Comparison of ENCODE assay signal across 19 cellular contexts in the genomic region with DNA sequence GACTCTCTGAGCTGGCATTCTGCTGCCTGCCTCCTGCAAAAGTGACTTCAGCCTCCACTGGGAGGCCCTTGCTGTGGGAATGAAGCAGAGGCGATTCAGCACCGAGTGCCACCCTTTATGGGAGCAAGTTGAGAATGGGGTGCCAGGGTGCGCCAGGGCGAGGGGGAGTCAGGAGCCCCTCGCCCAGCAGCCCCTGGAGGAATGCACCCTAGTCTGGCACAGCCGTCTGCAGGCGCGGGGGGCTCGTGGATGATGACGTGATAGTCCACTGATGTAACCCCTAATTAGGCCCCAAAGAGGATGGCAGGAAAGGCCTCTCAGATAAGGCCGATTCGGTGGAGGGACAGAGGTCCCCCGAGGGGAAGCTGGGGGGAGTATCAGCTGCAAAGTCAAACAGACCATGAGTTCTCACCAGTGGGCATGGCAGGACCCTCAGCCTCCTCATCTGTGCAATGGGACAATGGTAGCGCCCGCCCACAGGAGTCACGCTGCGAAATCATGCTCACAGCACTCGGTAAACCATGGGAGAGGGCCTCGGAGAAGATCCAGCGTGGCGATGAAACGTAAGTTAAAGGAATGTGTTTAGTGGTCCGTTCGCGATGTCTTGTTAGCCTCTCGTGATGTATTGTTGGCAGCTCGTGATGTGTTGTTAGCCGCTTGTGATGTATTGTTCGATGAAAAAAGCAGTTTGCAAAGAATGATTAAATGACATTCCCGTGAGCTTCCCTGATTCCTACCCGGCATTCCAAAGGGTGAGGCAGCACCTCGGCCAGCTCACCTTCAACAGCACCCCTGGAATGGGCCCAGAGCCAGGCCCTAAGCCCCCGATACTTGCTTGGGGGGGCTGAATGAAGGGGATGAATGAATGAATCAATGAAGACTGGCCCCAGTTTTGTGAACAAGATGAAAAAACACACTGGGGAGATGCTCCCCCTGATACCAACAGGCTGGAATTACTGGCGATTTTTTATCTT.
"Had no signal": no experiment of that assay in that cellular context is flagged by ENCODE, and none has a peak within 500 bp of the region (broad histone marks: within the 10 kb centered on the region; RNA-seq: fewer than 3 reads in every experiment).

No MANE protein-coding gene starts in this region.

- H3K4me1 ChIP-seq: prostate gland had no signal

- ATAC-seq: activated CD8-positive, alpha-beta T cell treated with anti-CD3 and anti-CD28 coated beads, Interleukin-2, amount 10 ng/mL, durations not matched to agents 7 days and 5 days; effector memory CD8-positive, alpha-beta T cell; heart left ventricle; left lung; naive thymus-derived CD4-positive, alpha-beta T cell; stimulated activated naive CD8-positive, alpha-beta T cell treated with anti-CD3 and anti-CD28 coated beads, Interleukin-15, amount 100 ng/mL, for 72 hours had no signal

- DNase-seq: activated CD4-positive, alpha-beta T cell treated with anti-CD3 and anti-CD28 coated beads, Interleukin-2, amount 10 ng/mL, durations not matched to agents 24 days and 14 days; activated CD4-positive, CD25-positive, alpha-beta regulatory T cell; activated CD8-positive, alpha-beta memory T cell treated with anti-CD3 and anti-CD28 coated beads, Interleukin-2, amount 50 U/mL, for 48 hours; activated CD8-positive, alpha-beta T cell treated with anti-CD3 and anti-CD28 coated beads, Interleukin-2, amount 10 ng/mL, durations not matched to agents 7 days and 5 days; activated gamma-delta T cell treated with Interleukin-2 at 50 U/mL for 16 hours; activated naive CD8-positive, alpha-beta T cell treated with anti-CD3 and anti-CD28 coated beads, Interleukin-2, amount 10 ng/mL, durations not matched to agents 7 days and 5 days; dermis blood vessel endothelial cell; effector memory CD8-positive, alpha-beta T cell; heart left ventricle; islet precursor cell; mammary epithelial cell; naive thymus-derived CD4-positive, alpha-beta T cell; sigmoid colon; spleen; stimulated activated naive CD8-positive, alpha-beta T cell treated with anti-CD3 and anti-CD28 coated beads, Interleukin-15, amount 100 ng/mL, for 72 hours; SW 1271 had no signal

- H3K27me3 ChIP-seq: heart left ventricle had no signal

- H3K4me3 ChIP-seq: heart left ventricle, left lung, mucosa of descending colon, prostate gland, sigmoid colon, spleen had no signal

- H3K9me3 ChIP-seq: heart left ventricle, left lung, mucosa of descending colon, prostate gland, sigmoid colon, spleen had no signal

- H3K27ac ChIP-seq: heart left ventricle, left lung, prostate gland, sigmoid colon, spleen had no signal

- H3K36me3 ChIP-seq: heart left ventricle, left lung, prostate gland, sigmoid colon, spleen had no signal
